ENCODE assay signal across 28 cellular contexts in the genomic region with DNA sequence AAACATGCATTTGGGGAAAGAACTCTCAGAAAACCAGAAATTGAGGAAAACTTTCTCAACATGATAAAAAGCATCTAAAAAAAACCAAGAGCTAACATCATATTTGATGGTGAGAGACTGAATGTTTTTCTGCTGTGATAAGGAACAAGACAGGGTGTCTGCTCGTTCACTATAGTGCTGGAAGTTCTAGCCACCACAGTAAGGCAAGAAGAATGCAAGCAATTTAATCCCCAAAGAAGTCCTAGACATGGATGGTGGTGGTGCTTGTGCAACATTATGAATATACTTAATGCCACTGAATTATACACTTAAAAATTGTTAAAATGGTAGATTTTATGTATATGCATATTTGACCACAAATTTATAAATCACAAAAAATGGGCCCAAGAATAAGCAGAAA.
"Had no signal": no experiment of that assay in that cellular context is flagged by ENCODE, and none has a peak within 500 bp of the region (broad histone marks: within the 10 kb centered on the region; RNA-seq: fewer than 3 reads in every experiment).

No MANE protein-coding gene starts in this region.

- H3K4me3 ChIP-seq: colonic mucosa, dorsolateral prefrontal cortex, heart right ventricle, left lung, lung, ovary, prostate gland, sigmoid colon, stomach, tibial nerve had no signal

- H3K9me3 ChIP-seq: colonic mucosa, heart right ventricle, left lung, ovary, prostate gland, sigmoid colon, stomach, tibial nerve had no signal

- H3K36me3 ChIP-seq: colonic mucosa, heart right ventricle, left lung, ovary, prostate gland, sigmoid colon, stomach, tibial nerve, WERI-Rb-1 had no signal

- H3K4me1 ChIP-seq: colonic mucosa, heart right ventricle, left lung, prostate gland, sigmoid colon, stomach, tibial nerve had no signal

- ATAC-seq: activated CD4-positive, CD25-positive, alpha-beta regulatory T cell treated with anti-CD3 and anti-CD28 coated beads, Interleukin-2, amount 50 U/mL, for 24 hours; heart right ventricle; left lung; stimulated activated naive B cell treated with anti-CD40 and anti-IgM and Interleukin-4, amounts not matched to agents 10 μg/mL and 1 μg/mL and 100 μg/mL, for 72 hours; T-helper 17 cell had no signal

- DNase-seq: activated CD4-positive, alpha-beta T cell treated with anti-CD3 and anti-CD28 coated beads for 48 hours; activated CD4-positive, alpha-beta T cell treated with anti-CD3 and anti-CD28 coated beads, Interleukin-2, amount 50 U/mL, for 48 hours; activated CD8-positive, alpha-beta memory T cell treated with anti-CD3 and anti-CD28 coated beads, Interleukin-2, amount 50 U/mL, for 4 hours; activated effector memory CD4-positive, alpha-beta T cell treated with anti-CD3 and anti-CD28 coated beads, Interleukin-2, amount 50 U/mL, for 16 hours; activated naive CD4-positive, alpha-beta T cell treated with anti-CD3 and anti-CD28 coated beads for 36 hours; activated naive CD8-positive, alpha-beta T cell treated with anti-CD3 and anti-CD28 coated beads for 36 hours; activated T-cell treated with anti-CD3 and anti-CD28 coated beads, Interleukin-2, amount 50 U/mL, for 1 hour; amniotic stem cell; colonic mucosa; dorsolateral prefrontal cortex; effector memory CD4-positive, alpha-beta T cell; heart right ventricle; left lung; naive B cell; ovary; sigmoid colon; stimulated activated CD4-positive, alpha-beta T cell treated with anti-CD3 and anti-CD28 coated beads, Interleukin-15, amount 100 ng/mL, for 24 hours; stimulated activated CD4-positive, alpha-beta T cell treated with anti-CD3 and anti-CD28 coated beads, Interleukin-2, amount 100 ng/mL, for 24 hours; stimulated activated naive B cell treated with anti-CD40 and anti-IgM and Interleukin-4, amounts not matched to agents 10 μg/mL and 1 μg/mL and 100 μg/mL, for 72 hours; stomach; SW 1271; T-helper 17 cell; T1000; WERI-Rb-1 had no signal

- H3K27me3 ChIP-seq: colonic mucosa, dorsolateral prefrontal cortex, heart right ventricle, left lung, ovary, sigmoid colon, stomach, tibial nerve had no signal

- H3K27ac ChIP-seq: colonic mucosa, dorsolateral prefrontal cortex, heart right ventricle, left lung, ovary, prostate gland, sigmoid colon, stomach, tibial nerve had no signal
